In genomic region chr12:4866288-4866687, GRCh38 we compare ENCODE assay signal across 1 cellular context.
TF ChIP-seq lines count a peak whose summit lies in the region.

No MANE protein-coding gene starts in this region.

TF ChIP-seq in GM23338, 12 proteins besides CTCF, POLR2A, EP300 and RAD21 (continued from another document):
- TF ChIP-seq ZNF462 (CRISPR knock-in tag; IDR thresholded peaks at IDR 0.05) = no peak
- TF ChIP-seq JUNB (IDR thresholded peaks at IDR 0.05; ENCODE audit: unreplicated experiment) = no peak
- no peak for TF ChIP-seq ZNF331 (CRISPR knock-in tag; IDR thresholded peaks at IDR 0.05; ENCODE audit: low read depth)
- no peak for TF ChIP-seq CREB1 (CRISPR knock-in tag; IDR thresholded peaks at IDR 0.05; ENCODE audit: low read depth)
- TF ChIP-seq STAT1 (IDR thresholded peaks at IDR 0.05; ENCODE audit: unreplicated experiment) = no peak
